Comparison of ENCODE assay signal across 8 cellular contexts in the genomic region with DNA sequence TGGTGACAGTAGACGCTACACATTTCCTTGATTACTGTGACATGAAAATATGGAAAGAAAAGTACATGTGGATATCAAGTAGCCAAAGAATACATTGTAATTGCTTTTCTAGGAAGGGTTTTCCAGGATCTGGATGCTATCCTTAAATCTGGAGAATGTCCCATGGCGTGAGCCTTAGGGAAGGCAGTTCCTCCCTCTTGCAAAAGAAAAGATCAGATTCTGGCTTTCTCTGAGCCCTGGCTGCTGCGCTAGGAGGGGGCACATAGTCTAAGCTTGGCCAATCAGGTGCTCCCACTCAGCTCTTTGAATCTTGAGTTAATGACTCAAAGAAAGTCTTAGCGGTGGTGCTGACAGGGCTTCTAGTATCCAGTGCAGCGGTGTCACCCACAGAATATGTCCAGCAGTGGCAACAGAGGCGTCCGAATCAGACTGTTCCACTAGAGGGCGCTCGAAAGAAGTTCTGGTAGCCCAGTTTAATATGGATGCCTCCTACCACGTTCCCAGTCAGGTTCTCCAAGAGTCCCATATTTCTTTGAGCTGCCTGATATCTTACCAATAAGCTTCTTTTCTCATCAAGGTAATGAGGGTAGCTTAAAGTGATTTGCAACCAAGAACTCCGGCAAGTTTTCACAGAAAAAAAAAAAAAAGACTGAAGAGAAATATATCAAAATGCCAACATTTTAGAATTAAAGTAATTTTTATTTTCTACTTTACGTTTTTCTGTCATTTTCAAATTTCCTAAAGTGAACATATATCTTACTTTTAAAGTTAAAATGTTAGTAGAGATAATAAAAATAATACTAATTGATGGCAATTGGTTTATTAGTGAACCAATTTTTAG.
A peak's percentile ranks its signal among the peaks of the same experiment; 100 is the strongest.
DNase-seq lines count a peak whose midpoint lies in the region; ATAC-seq, FAIRE-seq and TF ChIP-seq lines count a peak whose summit lies in the region.

No MANE protein-coding gene starts in this region.

- H3K9ac ChIP-seq in Loucy (ENCODE audit: low read depth, low read length, poor library complexity, severe bottlenecking) (no peak overlapping the region), SU-DHL-6 (ENCODE audit: low read length) (no peak overlapping the region)

- H3K27me3 ChIP-seq in A673 (replicated peaks; ENCODE audit: insufficient read depth, low read depth, low read length, poor library complexity) = peaks cover 6% of the 10 kb centered on the region
- no peaks in the 10 kb centered on the region for H3K27me3 ChIP-seq in Loucy (ENCODE audit: insufficient read depth, low read length, poor library complexity, severe bottlenecking)
- no peaks in the 10 kb centered on the region for H3K27me3 ChIP-seq in SU-DHL-6 (ENCODE audit: low read length)
- H3K27me3 ChIP-seq in heart left ventricle = peaks cover 0 to 20% (median 0%) of the 10 kb centered on the region in 9 donors

- no peaks in the 10 kb centered on the region for H3K4me1 ChIP-seq in A673 (ENCODE audit: insufficient read depth, low read length, poor library complexity, severe bottlenecking)
- peaks cover 3% of the 10 kb centered on the region for H3K4me1 ChIP-seq in Loucy (ENCODE audit: insufficient read depth, low read length, poor library complexity, severe bottlenecking)
- H3K4me1 ChIP-seq in heart left ventricle = no peaks in the 10 kb centered on the region

- no peaks in the 10 kb centered on the region for H3K36me3 ChIP-seq in A673 (ENCODE audit: insufficient read depth, low read length, poor library complexity, severe bottlenecking)
- H3K36me3 ChIP-seq in Loucy (ENCODE audit: insufficient read depth, low read length) = no peaks in the 10 kb centered on the region
- no peaks in the 10 kb centered on the region for H3K36me3 ChIP-seq in SU-DHL-6 (ENCODE audit: low read length)
- no peaks in the 10 kb centered on the region for H3K36me3 ChIP-seq in heart left ventricle

- H4K20me1 ChIP-seq in Loucy (ENCODE audit: insufficient read depth, low read length, poor library complexity, severe bottlenecking) (no peaks in the 10 kb centered on the region), SU-DHL-6 (ENCODE audit: low read depth, low read length) (no peaks in the 10 kb centered on the region)

- H3K79me2 ChIP-seq in Loucy (ENCODE audit: insufficient read depth, low read length) = no peaks in the 10 kb centered on the region
- no peaks in the 10 kb centered on the region for H3K79me2 ChIP-seq in SU-DHL-6 (ENCODE audit: insufficient read depth, low read length)

- BruUV-seq in A673 (replicated peaks; lab: Mats Ljungman, UMichigan) = no TSS peak

- WGBS in heart left ventricle, 4 donors = 23 to 30% (median 26%) methylated on average over 12 of the region's 12 CpGs

- ATAC-seq in activated naive CD8-positive, alpha-beta T cell treated with anti-CD3 and anti-CD28 coated beads, Interleukin-2, amount 10 ng/mL, durations not matched to agents 7 days and 5 days (ENCODE audit: low read depth) = peak; percentile 70
- peak in 3 of 4 donors; percentile 84 to 95 (median 90) for ATAC-seq in heart left ventricle

- peaks cover 9% of the 10 kb centered on the region for H3K4me1 Mint-ChIP-seq in activated naive CD8-positive, alpha-beta T cell treated with anti-CD3 and anti-CD28 coated beads, Interleukin-2, amount 10 ng/mL, durations not matched to agents 7 days and 5 days

- H3K4me3 Mint-ChIP-seq in activated naive CD8-positive, alpha-beta T cell treated with anti-CD3 and anti-CD28 coated beads, Interleukin-2, amount 10 ng/mL, durations not matched to agents 7 days and 5 days = no peak overlapping the region

- H3K9me3 ChIP-seq in A673 (ENCODE audit: low read depth, low read length, poor library complexity, severe bottlenecking) = no peaks in the 10 kb centered on the region
- H3K9me3 ChIP-seq in Loucy (ENCODE audit: insufficient read depth, low read depth, low read length) = no peaks in the 10 kb centered on the region
- H3K9me3 ChIP-seq in SU-DHL-6 (ENCODE audit: insufficient read depth, low read length) = no peaks in the 10 kb centered on the region
- H3K9me3 ChIP-seq in heart left ventricle = no peaks in the 10 kb centered on the region

- H3K9me2 ChIP-seq in Loucy (replicated peaks; ENCODE audit: low read depth, low read length) = no peaks in the 10 kb centered on the region
- no peaks in the 10 kb centered on the region for H3K9me2 ChIP-seq in SU-DHL-6 (replicated peaks; ENCODE audit: insufficient read depth, low read length)

- H3K27ac Mint-ChIP-seq in activated naive CD8-positive, alpha-beta T cell treated with anti-CD3 and anti-CD28 coated beads, Interleukin-2, amount 10 ng/mL, durations not matched to agents 7 days and 5 days = no peak overlapping the region

- no peak overlapping the region for H3K4me2 ChIP-seq in Loucy (ENCODE audit: low read depth, low read length, poor library complexity, severe bottlenecking)
- H3K4me2 ChIP-seq in SU-DHL-6 (ENCODE audit: low read depth, low read length, poor library complexity, severe bottlenecking) = no peak overlapping the region

- H2AFZ ChIP-seq in Loucy (ENCODE audit: low read length) (no peak overlapping the region), SU-DHL-6 (ENCODE audit: low read depth, low read length, severe bottlenecking) (no peak overlapping the region)

- POLR2A ChIA-PET in A673 (lab: Charles Lee; ENCODE audit: low non-redundant PET) = no interaction called here
- POLR2A ChIA-PET in activated naive CD8-positive, alpha-beta T cell treated with anti-CD3 and anti-CD28 coated beads, Interleukin-2, amount 10 ng/mL, durations not matched to agents 7 days and 5 days (lab: Charles Lee) = no interaction called here

- H3K27me3 Mint-ChIP-seq in activated naive CD8-positive, alpha-beta T cell treated with anti-CD3 and anti-CD28 coated beads, Interleukin-2, amount 10 ng/mL, durations not matched to agents 7 days and 5 days = no peaks in the 10 kb centered on the region

- intact Hi-C loops in A673 (cut with micrococcal nuclease; ENCODE audit: unreplicated experiment) (loop anchor here (5.0 to 10.0 kb wide), 2 partner anchors 236 to 682 kb away; no protein-coding TSS in a partner anchor), heart left ventricle (cut with DNase I) (loop anchor here (1.0 to 10.0 kb wide), 6 partner anchors 226 to 238 kb away; no protein-coding TSS in a partner anchor)

- DNase-seq in A673 (ENCODE audit: low spot score) (peak; percentile 84), GM18507 (ENCODE audit: extremely low spot score, insufficient read length, low read depth) (no peak), heart left ventricle (peak; percentile 59 to 70 (median 64)), retinal pigment epithelial cell (ENCODE audit: low read depth) (no peak), 8988T (no peak)
- peak; percentile 35 for DNase-seq in activated naive CD8-positive, alpha-beta T cell treated with anti-CD3 and anti-CD28 coated beads, Interleukin-2, amount 10 ng/mL, durations not matched to agents 7 days and 5 days

- H3K9me3 Mint-ChIP-seq in activated naive CD8-positive, alpha-beta T cell treated with anti-CD3 and anti-CD28 coated beads, Interleukin-2, amount 10 ng/mL, durations not matched to agents 7 days and 5 days = no peaks in the 10 kb centered on the region

- TF ChIP-seq POLR2A in heart left ventricle (IDR thresholded peaks at IDR 0.05) = no peak

- H3K27ac ChIP-seq in A673 (ENCODE audit: low read depth, low read length, poor library complexity, severe bottlenecking) (no peak overlapping the region), SU-DHL-6 (ENCODE audit: low read depth, low read length) (no peak overlapping the region), heart left ventricle (no peak overlapping the region)

- no peaks in the 10 kb centered on the region for H3F3A ChIP-seq in Loucy (ENCODE audit: low read depth)
- no peaks in the 10 kb centered on the region for H3F3A ChIP-seq in SU-DHL-6 (ENCODE audit: insufficient read depth)

- H3K4me3 ChIP-seq in A673 (ENCODE audit: low read depth, low read length, poor library complexity, severe bottlenecking) (no peak overlapping the region), Loucy (ENCODE audit: low read length, poor library complexity, severe bottlenecking) (no peak overlapping the region), SU-DHL-6 (ENCODE audit: insufficient read depth, low read length, poor library complexity, severe bottlenecking) (no peak overlapping the region), heart left ventricle (no peak overlapping the region), retinal pigment epithelial cell (ENCODE audit: low read length) (no peak overlapping the region)

- no peaks in the 10 kb centered on the region for H3K36me3 Mint-ChIP-seq in activated naive CD8-positive, alpha-beta T cell treated with anti-CD3 and anti-CD28 coated beads, Interleukin-2, amount 10 ng/mL, durations not matched to agents 7 days and 5 days

- CTCF ChIA-PET in A673 (lab: Charles Lee) = interaction anchor here (0.6 to 1.2 kb wide), 3 partner anchors 13 to 230 kb away, joined by 3 to 7 read pairs (median 3); no protein-coding TSS in a partner anchor

- FAIRE-seq in GM18507 (lab: Jason Lieb, UNC) = peak; percentile 65

- TF ChIP-seq CTCF in A673 (conservative IDR thresholded peaks at IDR 0.05; ENCODE audit: low read depth, low read length) (peak; percentile 84), Loucy (conservative IDR thresholded peaks at IDR 0.05; ENCODE audit: low read length) (peak; percentile 69), SU-DHL-6 (IDR thresholded peaks at IDR 0.05; ENCODE audit: insufficient read depth, low read length, poor library complexity, severe bottlenecking) (peak; percentile 35), heart left ventricle (IDR thresholded peaks at IDR 0.05) (peak; percentile 35 to 69 (median 54)), retinal pigment epithelial cell (conservative IDR thresholded peaks at IDR 0.05; ENCODE audit: low read depth, low read length) (peak; percentile 70)

Comparison
In these comparisons a context has a peak if more than half of its experiments do, and no peak if none do; other contexts are left out.
1. DNase-seq: peak in A673 (single experiment), activated naive CD8-positive, alpha-beta T cell treated with anti-CD3 and anti-CD28 coated beads, Interleukin-2, amount 10 ng/mL, durations not matched to agents 7 days and 5 days (single experiment) and heart left ventricle (5 of 5); none in GM18507 (single experiment), retinal pigment epithelial cell (single experiment) and 8988T (single experiment).
2. Peak in every context shown above with its lines, with median percentiles within 50 percentile points of each other: CTCF ChIP-seq.